Comparison of ENCODE assay signal across 15 cellular contexts in the genomic region with DNA sequence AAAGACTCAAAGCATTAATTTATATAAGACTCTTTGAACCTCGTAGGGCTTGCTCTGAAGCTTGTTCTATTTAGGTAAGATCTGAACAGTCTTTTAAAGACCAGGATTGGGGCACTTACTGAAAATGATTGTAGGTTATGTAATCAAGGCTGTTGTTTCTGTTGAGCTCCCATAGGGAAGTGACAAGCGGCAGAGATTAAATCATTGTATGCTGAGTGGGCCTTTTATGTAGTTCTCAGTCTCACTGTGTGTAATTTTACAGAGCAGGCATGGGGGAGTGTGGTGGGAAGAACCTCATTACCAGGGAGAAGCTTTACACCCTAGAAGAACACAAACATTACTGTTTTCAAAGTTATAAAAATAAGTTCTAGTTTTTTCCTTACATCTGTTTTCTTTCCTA.
DNase-seq lines count a peak whose midpoint lies in the region; ATAC-seq and TF ChIP-seq lines count a peak whose summit lies in the region.
"Had no signal": no experiment of that assay in that cellular context is flagged by ENCODE, and none has a peak within 500 bp of the region (broad histone marks: within the 10 kb centered on the region; RNA-seq: fewer than 3 reads in every experiment).

No MANE protein-coding gene starts in this region.

- DNase-seq in NCI-H1436 treated with DMSO at 0.1 percent for 48 hours (lab: John Stamatoyannopoulos, UW) (peak; percentile 41), NCI-H2227 treated with DMSO at 0.1 percent for 48 hours (lab: John Stamatoyannopoulos, UW) (peak; percentile 69), mucosa of descending colon (no peak), GM10248 (ENCODE audit: extremely low spot score) (no peak), SIG-M5 treated with dmso at 0.1 percent for 504 hours (lab: John Stamatoyannopoulos, UW; ENCODE audit: unreplicated experiment) (no peak), foreskin melanocyte (no peak)
- no peak for DNase-seq in activated T-cell treated with anti-CD3 and anti-CD28 coated beads, Interleukin-2, amount 50 U/mL, for 1 hour
- DNase-seq: CD4-positive, alpha-beta memory T cell; DMS53; MV-4-11; NCI-H2081; NCI-H510A had no signal

- no peaks in the 10 kb centered on the region for H3K9me3 Mint-ChIP-seq in brain

- POLR2A ChIA-PET in GM10248 (lab: Yijun Ruan, JAX): no interaction called here

- no peaks in the 10 kb centered on the region for H3K36me3 ChIP-seq in mucosa of descending colon (ENCODE audit: low read depth)
- H3K36me3 ChIP-seq: BLaER1 had no signal

- H3K27ac Mint-ChIP-seq in brain: peak overlapping the region in 4 of 5 experiments; percentile 3 to 21 (median 10)
- H3K27ac Mint-ChIP-seq: CD4-positive, alpha-beta memory T cell had no signal

- TF ChIP-seq CTCF in brain (conservative IDR thresholded peaks at IDR 0.05) (no peak), mucosa of descending colon (IDR thresholded peaks at IDR 0.05) (no peak), GM10248 (IDR thresholded peaks at IDR 0.05; ENCODE audit: control extremely low read depth, extremely low read depth, low read depth, missing control alignments) (no peak)

- CTCF ChIA-PET in GM10248 (lab: Yijun Ruan, JAX): interaction anchor here (1.2 to 1.4 kb wide), 3 partner anchors 10 to 75 kb away, joined by 3 to 4 read pairs (median 3); no protein-coding TSS in a partner anchor

- no peaks in the 10 kb centered on the region for H3K4me1 ChIP-seq in mucosa of descending colon (ENCODE audit: low read depth)
- H3K4me1 ChIP-seq: BLaER1 had no signal

- no peaks in the 10 kb centered on the region for H3K9me3 ChIP-seq in mucosa of descending colon
- H3K9me3 ChIP-seq: BLaER1 had no signal

- peaks cover 4% of the 10 kb centered on the region for H3K27me3 Mint-ChIP-seq in brain
- H3K27me3 Mint-ChIP-seq: CD4-positive, alpha-beta memory T cell had no signal

- intact Hi-C loops in mucosa of descending colon (cut with DNase I, micrococcal nuclease): no loop called here

- no peaks in the 10 kb centered on the region for H3K36me3 Mint-ChIP-seq in brain
- H3K36me3 Mint-ChIP-seq: CD4-positive, alpha-beta memory T cell had no signal

- H3K4me3 ChIP-seq in mucosa of descending colon: no peak overlapping the region
- H3K4me3 ChIP-seq: BLaER1 had no signal

- ATAC-seq in mucosa of descending colon: peak; percentile 67
- ATAC-seq: Right ventricle myocardium inferior had no signal

- H3K4me1 Mint-ChIP-seq in brain: peaks cover 24% of the 10 kb centered on the region
- H3K4me1 Mint-ChIP-seq: CD4-positive, alpha-beta memory T cell had no signal

- H3K4me3 Mint-ChIP-seq in brain: no peak overlapping the region
- H3K4me3 Mint-ChIP-seq: CD4-positive, alpha-beta memory T cell had no signal

Comparison
In these comparisons a context has a peak if more than half of its experiments do, and no peak if none do; other contexts are left out.
1. DNase-seq: peak in NCI-H1436 treated with DMSO at 0.1 percent for 48 hours (single experiment) and NCI-H2227 treated with DMSO at 0.1 percent for 48 hours (single experiment); none in mucosa of descending colon (0 of 3), GM10248 (single experiment), SIG-M5 treated with dmso at 0.1 percent for 504 hours (single experiment), foreskin melanocyte (single experiment) and activated T-cell treated with anti-CD3 and anti-CD28 coated beads, Interleukin-2, amount 50 U/mL, for 1 hour (single experiment).